21 cellular contexts compared by ENCODE assay signal in genomic region chr9:76018244-76018643, GRCh38.
DNase-seq lines count a peak whose midpoint lies in the region; ATAC-seq and TF ChIP-seq lines count a peak whose summit lies in the region.
"Had no signal": no experiment of that assay in that cellular context is flagged by ENCODE, and none has a peak within 500 bp of the region (broad histone marks: within the 10 kb centered on the region; RNA-seq: fewer than 3 reads in every experiment).

No MANE protein-coding gene starts in this region.

- peaks cover 23% of the 10 kb centered on the region for H3K4me1 ChIP-seq in CD4-positive, alpha-beta memory T cell (ENCODE audit: insufficient read depth, low read length)
- H3K4me1 ChIP-seq in GM23338 (ENCODE audit: insufficient read depth) (peaks cover 28% of the 10 kb centered on the region), colonic mucosa (no peaks in the 10 kb centered on the region)
- H3K4me1 ChIP-seq: body of pancreas had no signal

- no peak overlapping the region for H3K4me3 ChIP-seq in CD4-positive, alpha-beta memory T cell (ENCODE audit: low read length in 2 of 2)
- no peak overlapping the region for H3K4me3 ChIP-seq in GM23338
- H3K4me3 ChIP-seq in colonic mucosa, result no peak overlapping the region
- H3K4me3 ChIP-seq: body of pancreas, spleen had no signal

- peaks cover 32 to 72% (median 40%) of the 10 kb centered on the region in 4 donors for H3K4me1 Mint-ChIP-seq in CD4-positive, alpha-beta memory T cell
- H3K4me1 Mint-ChIP-seq in GM23338, result peaks cover 46% of the 10 kb centered on the region
- peaks cover 46 to 88% (median 79%) of the 10 kb centered on the region in 4 donors for H3K4me1 Mint-ChIP-seq in naive thymus-derived CD8-positive, alpha-beta T cell
- H3K4me1 Mint-ChIP-seq: activated B cell treated with CpG ODN at 0.5 μM for 24 hours; stimulated activated effector memory CD8-positive, alpha-beta T cell treated with anti-CD3 and anti-CD28 coated beads, Interleukin-12 subunit alpha, Interleukin-12 subunit beta, amount 100 ng/mL, for 72 hours had no signal

- peak; percentile 83 for ATAC-seq in GM23338
- ATAC-seq in naive thymus-derived CD8-positive, alpha-beta T cell, result no peak
- ATAC-seq: body of pancreas; natural killer cell; stimulated activated effector memory CD8-positive, alpha-beta T cell treated with anti-CD3 and anti-CD28 coated beads, Interleukin-12 subunit alpha, Interleukin-12 subunit beta, amount 100 ng/mL, for 72 hours had no signal

- no peaks in the 10 kb centered on the region for H3K27me3 ChIP-seq in CD4-positive, alpha-beta memory T cell (ENCODE audit: insufficient read depth, low read length)
- no peaks in the 10 kb centered on the region for H3K27me3 ChIP-seq in GM23338 (ENCODE audit: insufficient read depth)
- no peaks in the 10 kb centered on the region for H3K27me3 ChIP-seq in colonic mucosa
- H3K27me3 ChIP-seq: body of pancreas, spleen had no signal

- no peak overlapping the region for H3K4me2 ChIP-seq in GM23338
- H3K4me2 ChIP-seq: SK-N-SH had no signal

- H3K27me3 Mint-ChIP-seq in CD4-positive, alpha-beta memory T cell, result peaks cover 0 to 1% of the 10 kb centered on the region in 2 donors
- H3K27me3 Mint-ChIP-seq in GM23338 (ENCODE audit: insufficient read depth, low read depth, poor library complexity), result no peaks in the 10 kb centered on the region
- no peaks in the 10 kb centered on the region for H3K27me3 Mint-ChIP-seq in naive thymus-derived CD8-positive, alpha-beta T cell
- H3K27me3 Mint-ChIP-seq: activated B cell treated with CpG ODN at 0.5 μM for 24 hours had no signal

- no peaks in the 10 kb centered on the region for H3K9me3 ChIP-seq in CD4-positive, alpha-beta memory T cell (ENCODE audit: control insufficient read depth in 1 of 2, low read length in 2 of 2)
- no peaks in the 10 kb centered on the region for H3K9me3 ChIP-seq in colonic mucosa
- H3K9me3 ChIP-seq: body of pancreas, SK-N-SH, spleen had no signal

- no peak for TF ChIP-seq POLR2A in erythroblast (IDR thresholded peaks at IDR 0.05; ENCODE audit: low read length)

- CTCF ChIA-PET in CD4-positive, alpha-beta memory T cell (lab: Charles Lee; ENCODE audit: partially characterized antibody), result no interaction called here

- H3F3A ChIP-seq in GM23338 (replicated peaks; ENCODE audit: low read depth), result no peaks in the 10 kb centered on the region

- peaks cover 0 to 4% (median 0%) of the 10 kb centered on the region in 8 donors for H3K9me3 Mint-ChIP-seq in CD4-positive, alpha-beta memory T cell
- H3K9me3 Mint-ChIP-seq in GM23338, result no peaks in the 10 kb centered on the region
- peaks cover 0 to 13% (median 1%) of the 10 kb centered on the region in 9 donors for H3K9me3 Mint-ChIP-seq in naive thymus-derived CD8-positive, alpha-beta T cell
- H3K9me3 Mint-ChIP-seq: activated B cell treated with CpG ODN at 0.5 μM for 24 hours, natural killer cell had no signal

- peak overlapping the region in 4 of 7 donors; percentile 4 to 77 (median 48) for H3K27ac Mint-ChIP-seq in CD4-positive, alpha-beta memory T cell
- H3K27ac Mint-ChIP-seq in GM23338, result no peak overlapping the region
- peak overlapping the region; percentile 4 to 98 (median 80) for H3K27ac Mint-ChIP-seq in naive thymus-derived CD8-positive, alpha-beta T cell
- H3K27ac Mint-ChIP-seq: activated B cell treated with CpG ODN at 0.5 μM for 24 hours; natural killer cell; stimulated activated effector memory CD8-positive, alpha-beta T cell treated with anti-CD3 and anti-CD28 coated beads, Interleukin-12 subunit alpha, Interleukin-12 subunit beta, amount 100 ng/mL, for 72 hours had no signal

- peaks cover 56% of the 10 kb centered on the region for H3K79me2 ChIP-seq in GM23338 (replicated peaks; ENCODE audit: insufficient read depth)

- H4K20me1 ChIP-seq in GM23338 (replicated peaks; ENCODE audit: insufficient read depth), result peaks cover 10% of the 10 kb centered on the region; the same call in 1 of the 2 replicates

- POLR2A ChIA-PET in CD4-positive, alpha-beta memory T cell (lab: Charles Lee; ENCODE audit: partially characterized antibody), result no interaction called here
- POLR2A ChIA-PET in naive thymus-derived CD8-positive, alpha-beta T cell (lab: Charles Lee), result no interaction called here

- no peak overlapping the region for H3K27ac ChIP-seq in CD4-positive, alpha-beta memory T cell (ENCODE audit: low read depth, low read length)
- no peak overlapping the region for H3K27ac ChIP-seq in GM23338 (ENCODE audit: low read depth)
- no peak overlapping the region for H3K27ac ChIP-seq in colonic mucosa
- H3K27ac ChIP-seq: body of pancreas, epithelial cell of prostate, HL-60, spleen had no signal

- H3K36me3 ChIP-seq in CD4-positive, alpha-beta memory T cell (ENCODE audit: insufficient read depth, low read length), result no peaks in the 10 kb centered on the region
- H3K36me3 ChIP-seq in GM23338 (ENCODE audit: insufficient read depth) (no peaks in the 10 kb centered on the region), colonic mucosa (no peaks in the 10 kb centered on the region)
- H3K36me3 ChIP-seq: spleen had no signal

- H3K9me2 ChIP-seq in GM23338 (ENCODE audit: insufficient read depth), result no peaks in the 10 kb centered on the region
- H3K9me2 ChIP-seq: SK-N-SH had no signal

- H2AFZ ChIP-seq in GM23338, result no peak overlapping the region

- TF ChIP-seq CTCF in GM23338 (conservative IDR thresholded peaks at IDR 0.05; ENCODE audit: low read depth in 2 of 2) (no peak), colonic mucosa (IDR thresholded peaks at IDR 0.05) (no peak)

- H3K9ac ChIP-seq in colonic mucosa (ENCODE audit: low read depth in 2 of 2, low read length in 2 of 2), result no peak overlapping the region
- H3K9ac ChIP-seq: SK-N-SH had no signal

- intact Hi-C loops in CD4-positive, alpha-beta memory T cell (cut with micrococcal nuclease), result no loop called here
- intact Hi-C loops in colonic mucosa (cut with DNase I), result no loop called here

- peak overlapping the region in 5 of 8 donors; percentile 13 to 81 (median 61) for H3K4me3 Mint-ChIP-seq in CD4-positive, alpha-beta memory T cell
- H3K4me3 Mint-ChIP-seq in GM23338, result no peak overlapping the region
- peak overlapping the region in 6 of 10 donors; percentile 1 to 69 (median 52) for H3K4me3 Mint-ChIP-seq in naive thymus-derived CD8-positive, alpha-beta T cell
- H3K4me3 Mint-ChIP-seq: activated B cell treated with CpG ODN at 0.5 μM for 24 hours; natural killer cell; stimulated activated effector memory CD8-positive, alpha-beta T cell treated with anti-CD3 and anti-CD28 coated beads, Interleukin-12 subunit alpha, Interleukin-12 subunit beta, amount 100 ng/mL, for 72 hours had no signal

- DNase-seq in CD4-positive, alpha-beta memory T cell, result peak in 1 of 5 donors; percentile 26
- DNase-seq in GM23338 (ENCODE audit: low spot score) (peak; percentile 23), colonic mucosa (peak; percentile 36), dedifferentiated amniotic fluid mesenchymal stem cell (ENCODE audit: extremely low spot score) (no peak), KG1 (lab: John Stamatoyannopoulos, UW) (no peak), erythroblast (lab: John Stamatoyannopoulos, UW) (no peak)
- no peak for DNase-seq in naive thymus-derived CD8-positive, alpha-beta T cell
- DNase-seq: activated B cell treated with CpG ODN at 0.5 μM for 24 hours; head of caudate nucleus; natural killer cell; NCI-H1092; NCI-H2029; NCI-H446; retina; SK-N-SH; spleen; stimulated activated CD4-positive, alpha-beta T cell treated with anti-CD3 and anti-CD28 coated beads, Interleukin-2, amount 100 ng/mL, for 48 hours had no signal

- no peaks in the 10 kb centered on the region for H3K36me3 Mint-ChIP-seq in CD4-positive, alpha-beta memory T cell
- H3K36me3 Mint-ChIP-seq in GM23338 (ENCODE audit: low read depth), result no peaks in the 10 kb centered on the region
- H3K36me3 Mint-ChIP-seq in naive thymus-derived CD8-positive, alpha-beta T cell, result peaks cover 0 to 7% (median 0%) of the 10 kb centered on the region in 3 donors
- H3K36me3 Mint-ChIP-seq: natural killer cell; stimulated activated effector memory CD8-positive, alpha-beta T cell treated with anti-CD3 and anti-CD28 coated beads, Interleukin-12 subunit alpha, Interleukin-12 subunit beta, amount 100 ng/mL, for 72 hours had no signal

TF ChIP-seq in GM23338, 12 proteins besides CTCF, POLR2A, EP300 and RAD21 (continues in another document):
- TF ChIP-seq ZNF331 (CRISPR knock-in tag; IDR thresholded peaks at IDR 0.05; ENCODE audit: low read depth) (no peak), NANOG (IDR thresholded peaks at IDR 0.05; ENCODE audit: borderline replicate concordance) (no peak), EZH2phosphoT487 (IDR thresholded peaks at IDR 0.05; ENCODE audit: unreplicated experiment) (no peak)

Comparison
In these comparisons a context has a peak if more than half of its experiments do, and no peak if none do; other contexts are left out.
1. DNase-seq: peak in GM23338 (single experiment) and colonic mucosa (single experiment); none in naive thymus-derived CD8-positive, alpha-beta T cell (0 of 10), dedifferentiated amniotic fluid mesenchymal stem cell (single experiment), KG1 (single experiment) and erythroblast (0 of 2).